ENCODE assay signal across 2 cellular contexts in genomic region chr20:47777220-47777619, GRCh38.
A peak's percentile ranks its signal among the peaks of the same experiment; 100 is the strongest.
TF ChIP-seq lines count a peak whose summit lies in the region.

No MANE protein-coding gene starts in this region.

TF ChIP-seq in HepG2, 621 proteins besides CTCF, POLR2A, EP300 and RAD21:
- TF ChIP-seq ZMYM3 (CRISPR knock-in tag; IDR thresholded peaks at IDR 0.05) (peak; percentile 84; the same call in 1 of the 2 replicates), ADNP (CRISPR knock-in tag; IDR thresholded peaks at IDR 0.05) (peak; percentile 30; the same call in 1 of the 2 replicates), KDM1A (CRISPR knock-in tag; IDR thresholded peaks at IDR 0.05) (0 out of 2 replicates have a peak, but pooled peaks have one; percentile 33), THAP9 (CRISPR knock-in tag; IDR thresholded peaks at IDR 0.05; ENCODE audit: borderline replicate concordance) (0 out of 2 replicates have a peak, but pooled peaks have one; percentile 9), SMAD3 (CRISPR knock-in tag; IDR thresholded peaks at IDR 0.05) (no peak)

TF ChIP-seq in K562, 482 proteins besides CTCF, POLR2A, EP300 and RAD21 (continues in another document):
- TF ChIP-seq CREB1 (IDR thresholded peaks at IDR 0.05), result no peak
- no peak for TF ChIP-seq CREB1 (CRISPR knock-in tag; IDR thresholded peaks at IDR 0.05)
- TF ChIP-seq SMARCA5 (IDR thresholded peaks at IDR 0.05), result peak; percentile 39; the same call in 1 of the 2 replicates
- no peak for TF ChIP-seq HDAC6 (IDR thresholded peaks at IDR 0.05; ENCODE audit: low read depth, low read length)
- TF ChIP-seq HCFC1 (IDR thresholded peaks at IDR 0.05; ENCODE audit: low read depth, low read length), result no peak
- TF ChIP-seq CHD2 (IDR thresholded peaks at IDR 0.05; ENCODE audit: low read depth, low read length), result no peak
- TF ChIP-seq RBM25 (IDR thresholded peaks at IDR 0.05; ENCODE audit: low read depth, low read length, severe bottlenecking), result peak; percentile 95
- no peak for TF ChIP-seq RBBP5 (IDR thresholded peaks at IDR 0.05; ENCODE audit: borderline replicate concordance, insufficient read depth, low read length, poor library complexity, severe bottlenecking)
- TF ChIP-seq ZC3H11A (IDR thresholded peaks at IDR 0.05; ENCODE audit: low read depth, low read length), result no peak
- TF ChIP-seq ZNF318 (IDR thresholded peaks at IDR 0.05; ENCODE audit: borderline replicate concordance in 1 of 2, low read depth in 1 of 2), result no peak
- no peak for TF ChIP-seq ZNF444 (CRISPR knock-in tag; IDR thresholded peaks at IDR 0.05)
- no peak for TF ChIP-seq CREB3L1 (IDR thresholded peaks at IDR 0.05; ENCODE audit: borderline replicate concordance, low read depth)
- no peak for TF ChIP-seq MGA (IDR thresholded peaks at IDR 0.05)
- no peak for TF ChIP-seq ZBTB40 (IDR thresholded peaks at IDR 0.05)
- TF ChIP-seq ZBTB40 (CRISPR knock-in tag; IDR thresholded peaks at IDR 0.05), result no peak
- no peak for TF ChIP-seq SIN3B (IDR thresholded peaks at IDR 0.05; ENCODE audit: low read depth)
